ENCODE assay signal across 33 cellular contexts in genomic region chr7:85681241-85681640, GRCh38.
"Had no signal": no experiment of that assay in that cellular context is flagged by ENCODE, and none has a peak within 500 bp of the region (broad histone marks: within the 10 kb centered on the region; RNA-seq: fewer than 3 reads in every experiment).

No MANE protein-coding gene starts in this region.

- H3K36me3 Mint-ChIP-seq: activated CD4-positive, alpha-beta memory T cell treated with anti-CD3 and anti-CD28 coated beads for 36 hours; activated CD8-positive, alpha-beta memory T cell treated with anti-CD3 and anti-CD28 coated beads, Interleukin-2, amount 10 ng/mL, durations not matched to agents 7 days and 5 days; activated naive CD4-positive, alpha-beta T cell treated with anti-CD3 and anti-CD28 coated beads, Interleukin-2, amount 10 ng/mL, durations not matched to agents 7 days and 5 days; activated naive CD8-positive, alpha-beta T cell treated with anti-CD3 and anti-CD28 coated beads, Interleukin-2, amount 10 ng/mL, durations not matched to agents 7 days and 5 days had no signal

- H3K4me3 ChIP-seq: coronary artery, dorsolateral prefrontal cortex, esophagus muscularis mucosa, gastrocnemius medialis, heart right ventricle had no signal

- H3K36me3 ChIP-seq: brain microvascular endothelial cell, esophagus muscularis mucosa, gastrocnemius medialis, heart right ventricle, WERI-Rb-1 had no signal

- H3K9me3 Mint-ChIP-seq: activated T-helper 1 cell treated with anti-CD3 and anti-CD28 coated beads, Interleukin-12 subunit alpha, Interleukin-12 subunit beta, Interleukin-2, Interleukin-4 antibody, amounts not matched to agents 30 ng/mL and 10 ng/mL and 1 ng/mL, durations not matched to agents 14 hours and 24 hours and 36 hours had no signal

- H3K4me3 Mint-ChIP-seq: activated CD4-positive, alpha-beta memory T cell treated with anti-CD3 and anti-CD28 coated beads for 36 hours; activated CD4-positive, alpha-beta T cell treated with anti-CD3 and anti-CD28 coated beads for 36 hours; activated CD4-positive, alpha-beta T cell treated with anti-CD3 and anti-CD28 coated beads, Interleukin-2, amount 10 ng/mL, durations not matched to agents 24 days and 14 days; activated CD8-positive, alpha-beta memory T cell treated with anti-CD3 and anti-CD28 coated beads, Interleukin-2, amount 10 ng/mL, durations not matched to agents 7 days and 5 days; activated CD8-positive, alpha-beta T cell treated with anti-CD3 and anti-CD28 coated beads, Interleukin-2, amount 10 ng/mL, durations not matched to agents 7 days and 5 days; activated naive CD4-positive, alpha-beta T cell treated with anti-CD3 and anti-CD28 coated beads, Interleukin-2, amount 10 ng/mL, durations not matched to agents 7 days and 5 days; activated naive CD8-positive, alpha-beta T cell treated with anti-CD3 and anti-CD28 coated beads, Interleukin-2, amount 10 ng/mL, durations not matched to agents 7 days and 5 days; activated T-helper 1 cell treated with anti-CD3 and anti-CD28 coated beads, Interleukin-12 subunit alpha, Interleukin-12 subunit beta, Interleukin-2, Interleukin-4 antibody, amounts not matched to agents 30 ng/mL and 10 ng/mL and 1 ng/mL, durations not matched to agents 14 hours and 24 hours and 36 hours; central memory CD8-positive, alpha-beta T cell; dendritic cell treated with granulocyte-macrophage colony-stimulating factor and Interleukin-4, amounts not matched to agents 40 ng/mL and 50 ng/mL, for 4 days; T-helper 17 cell; T-helper 2 cell treated with Interferon-gamma antibody and Interleukin-4, amounts not matched to agents 5 μg/mL and 100 μg/mL, for 36 hours had no signal

- H3K27ac Mint-ChIP-seq: activated CD4-positive, alpha-beta memory T cell treated with anti-CD3 and anti-CD28 coated beads for 36 hours; activated CD4-positive, alpha-beta T cell treated with anti-CD3 and anti-CD28 coated beads for 36 hours; activated CD4-positive, alpha-beta T cell treated with anti-CD3 and anti-CD28 coated beads, Interleukin-2, amount 10 ng/mL, durations not matched to agents 24 days and 14 days; activated CD8-positive, alpha-beta memory T cell treated with anti-CD3 and anti-CD28 coated beads, Interleukin-2, amount 10 ng/mL, durations not matched to agents 7 days and 5 days; activated CD8-positive, alpha-beta T cell treated with anti-CD3 and anti-CD28 coated beads, Interleukin-2, amount 10 ng/mL, durations not matched to agents 7 days and 5 days; activated naive CD4-positive, alpha-beta T cell treated with anti-CD3 and anti-CD28 coated beads, Interleukin-2, amount 10 ng/mL, durations not matched to agents 7 days and 5 days; activated naive CD4-positive, alpha-beta T cell treated with anti-CD3 and anti-CD28 coated beads, Interleukin-2, amount 50 U/mL, for 72 hours; activated naive CD8-positive, alpha-beta T cell treated with anti-CD3 and anti-CD28 coated beads, Interleukin-2, amount 10 ng/mL, durations not matched to agents 7 days and 5 days; activated T-helper 1 cell treated with anti-CD3 and anti-CD28 coated beads, Interleukin-12 subunit alpha, Interleukin-12 subunit beta, Interleukin-2, Interleukin-4 antibody, amounts not matched to agents 30 ng/mL and 10 ng/mL and 1 ng/mL, durations not matched to agents 14 hours and 24 hours and 36 hours; dendritic cell treated with granulocyte-macrophage colony-stimulating factor and Interleukin-4, amounts not matched to agents 40 ng/mL and 50 ng/mL, for 4 days; T-helper 17 cell; T-helper 2 cell treated with Interferon-gamma antibody and Interleukin-4, amounts not matched to agents 5 μg/mL and 100 μg/mL, for 36 hours had no signal

- H3K27ac ChIP-seq: brain microvascular endothelial cell, coronary artery, dorsolateral prefrontal cortex, esophagus muscularis mucosa, foreskin keratinocyte, gastrocnemius medialis, heart right ventricle, WERI-Rb-1 had no signal

- ATAC-seq: activated CD4-positive, alpha-beta T cell treated with anti-CD3 and anti-CD28 coated beads for 36 hours; activated CD8-positive, alpha-beta memory T cell treated with anti-CD3 and anti-CD28 coated beads, Interleukin-2, amount 10 ng/mL, durations not matched to agents 7 days and 5 days; activated CD8-positive, alpha-beta T cell treated with anti-CD3 and anti-CD28 coated beads, Interleukin-2, amount 10 ng/mL, durations not matched to agents 7 days and 5 days; activated naive CD4-positive, alpha-beta T cell treated with anti-CD3 and anti-CD28 coated beads, Interleukin-2, amount 50 U/mL, for 72 hours; foreskin keratinocyte; gastrocnemius medialis; heart right ventricle; T-helper 17 cell had no signal

- H3K9me3 ChIP-seq: esophagus muscularis mucosa, gastrocnemius medialis, heart right ventricle had no signal

- H3K27me3 Mint-ChIP-seq: activated CD4-positive, alpha-beta memory T cell treated with anti-CD3 and anti-CD28 coated beads for 36 hours; activated CD4-positive, alpha-beta T cell treated with anti-CD3 and anti-CD28 coated beads for 36 hours; activated CD4-positive, alpha-beta T cell treated with anti-CD3 and anti-CD28 coated beads, Interleukin-2, amount 10 ng/mL, durations not matched to agents 24 days and 14 days; activated CD8-positive, alpha-beta memory T cell treated with anti-CD3 and anti-CD28 coated beads, Interleukin-2, amount 10 ng/mL, durations not matched to agents 7 days and 5 days; activated naive CD4-positive, alpha-beta T cell treated with anti-CD3 and anti-CD28 coated beads, Interleukin-2, amount 10 ng/mL, durations not matched to agents 7 days and 5 days; activated naive CD8-positive, alpha-beta T cell treated with anti-CD3 and anti-CD28 coated beads, Interleukin-2, amount 10 ng/mL, durations not matched to agents 7 days and 5 days; central memory CD8-positive, alpha-beta T cell; dendritic cell treated with granulocyte-macrophage colony-stimulating factor and Interleukin-4, amounts not matched to agents 40 ng/mL and 50 ng/mL, for 4 days; T-helper 17 cell had no signal

- DNase-seq: activated CD4-positive, alpha-beta memory T cell treated with anti-CD3 and anti-CD28 coated beads for 36 hours; activated CD4-positive, alpha-beta T cell treated with anti-CD3 and anti-CD28 coated beads for 36 hours; activated CD4-positive, alpha-beta T cell treated with anti-CD3 and anti-CD28 coated beads, Interleukin-2, amount 10 ng/mL, durations not matched to agents 24 days and 14 days; activated CD4-positive, CD25-positive, alpha-beta regulatory T cell; activated CD4-positive, CD25-positive, alpha-beta regulatory T cell treated with anti-CD3 and anti-CD28 coated beads, Interleukin-2, amount 50 U/mL, for 72 hours; activated CD8-positive, alpha-beta memory T cell treated with anti-CD3 and anti-CD28 coated beads, Interleukin-2, amount 10 ng/mL, durations not matched to agents 7 days and 5 days; activated CD8-positive, alpha-beta memory T cell treated with anti-CD3 and anti-CD28 coated beads, Interleukin-2, amount 50 U/mL, for 4 hours; activated CD8-positive, alpha-beta T cell treated with anti-CD3 and anti-CD28 coated beads, Interleukin-2, amount 10 ng/mL, durations not matched to agents 7 days and 5 days; activated gamma-delta T cell; activated naive CD4-positive, alpha-beta T cell; activated naive CD4-positive, alpha-beta T cell treated with anti-CD3 and anti-CD28 coated beads, Interleukin-2, amount 10 ng/mL, durations not matched to agents 7 days and 5 days; activated naive CD8-positive, alpha-beta T cell treated with anti-CD3 and anti-CD28 coated beads, Interleukin-2, amount 10 ng/mL, durations not matched to agents 7 days and 5 days; activated T-cell treated with anti-CD3 and anti-CD28 coated beads, Interleukin-2, amount 50 U/mL, for 1 hour; activated T-cell treated with anti-CD3 and anti-CD28 coated beads, Interleukin-2, amount 50 U/mL, for 48 hours; anterior cingulate cortex; brain microvascular endothelial cell; dorsolateral prefrontal cortex; effector memory CD4-positive, alpha-beta T cell; erythroblast; foreskin keratinocyte; gastrocnemius medialis; heart right ventricle; T-helper 1 cell; T-helper 17 cell; T1000; WERI-Rb-1 had no signal

- H3K27me3 ChIP-seq: brain microvascular endothelial cell, dorsolateral prefrontal cortex, esophagus muscularis mucosa, foreskin keratinocyte, gastrocnemius medialis, heart right ventricle had no signal

- H3K4me1 ChIP-seq: esophagus muscularis mucosa, foreskin keratinocyte, gastrocnemius medialis, heart right ventricle had no signal

- H3K4me1 Mint-ChIP-seq: activated CD4-positive, alpha-beta T cell treated with anti-CD3 and anti-CD28 coated beads for 36 hours; activated CD4-positive, alpha-beta T cell treated with anti-CD3 and anti-CD28 coated beads, Interleukin-2, amount 10 ng/mL, durations not matched to agents 24 days and 14 days; activated CD8-positive, alpha-beta memory T cell treated with anti-CD3 and anti-CD28 coated beads, Interleukin-2, amount 10 ng/mL, durations not matched to agents 7 days and 5 days; activated naive CD4-positive, alpha-beta T cell treated with anti-CD3 and anti-CD28 coated beads, Interleukin-2, amount 10 ng/mL, durations not matched to agents 7 days and 5 days; activated naive CD8-positive, alpha-beta T cell treated with anti-CD3 and anti-CD28 coated beads, Interleukin-2, amount 10 ng/mL, durations not matched to agents 7 days and 5 days; central memory CD8-positive, alpha-beta T cell; T-helper 17 cell had no signal
